22 cellular contexts compared by ENCODE assay signal in genomic region chr12:4044736-4045432, GRCh38.
DNase-seq lines count a peak whose midpoint lies in the region; ATAC-seq and TF ChIP-seq lines count a peak whose summit lies in the region.
"Had no signal": no experiment of that assay in that cellular context is flagged by ENCODE, and none has a peak within 500 bp of the region (broad histone marks: within the 10 kb centered on the region; RNA-seq: fewer than 3 reads in every experiment).

No MANE protein-coding gene starts in this region.

- H3K4me1 Mint-ChIP-seq in activated CD8-positive, alpha-beta memory T cell treated with anti-CD3 and anti-CD28 coated beads, Interleukin-2, amount 10 ng/mL, durations not matched to agents 7 days and 5 days, result peaks cover 2% of the 10 kb centered on the region
- peaks cover 65% of the 10 kb centered on the region for H3K4me1 Mint-ChIP-seq in brain
- H3K4me1 Mint-ChIP-seq: CD4-positive, CD25-positive, alpha-beta regulatory T cell had no signal

- H3K36me3 Mint-ChIP-seq in activated CD8-positive, alpha-beta memory T cell treated with anti-CD3 and anti-CD28 coated beads, Interleukin-2, amount 10 ng/mL, durations not matched to agents 7 days and 5 days, result no peaks in the 10 kb centered on the region
- no peaks in the 10 kb centered on the region for H3K36me3 Mint-ChIP-seq in brain
- H3K36me3 Mint-ChIP-seq: CD4-positive, CD25-positive, alpha-beta regulatory T cell had no signal

- no peaks in the 10 kb centered on the region for H3K9me3 Mint-ChIP-seq in activated CD8-positive, alpha-beta memory T cell treated with anti-CD3 and anti-CD28 coated beads, Interleukin-2, amount 10 ng/mL, durations not matched to agents 7 days and 5 days (ENCODE audit: low read depth)
- peaks cover 0 to 8% (median 4%) of the 10 kb centered on the region in 5 experiments for H3K9me3 Mint-ChIP-seq in brain
- H3K9me3 Mint-ChIP-seq: CD4-positive, CD25-positive, alpha-beta regulatory T cell had no signal

- CTCF ChIA-PET in activated CD8-positive, alpha-beta memory T cell treated with anti-CD3 and anti-CD28 coated beads, Interleukin-2, amount 10 ng/mL, durations not matched to agents 7 days and 5 days (lab: Charles Lee), result interaction anchor here (0.6 kb wide), 1 partner anchor 70 kb away, joined by 3 read pairs; no protein-coding TSS in a partner anchor

- no peak overlapping the region for H3K4me3 Mint-ChIP-seq in activated CD8-positive, alpha-beta memory T cell treated with anti-CD3 and anti-CD28 coated beads, Interleukin-2, amount 10 ng/mL, durations not matched to agents 7 days and 5 days
- H3K4me3 Mint-ChIP-seq in brain, result peak overlapping the region in 4 of 5 experiments; percentile 41 to 79 (median 60)
- H3K4me3 Mint-ChIP-seq: CD4-positive, CD25-positive, alpha-beta regulatory T cell had no signal

- H3K27ac Mint-ChIP-seq in activated CD8-positive, alpha-beta memory T cell treated with anti-CD3 and anti-CD28 coated beads, Interleukin-2, amount 10 ng/mL, durations not matched to agents 7 days and 5 days, result no peak overlapping the region
- peak overlapping the region in 4 of 5 experiments; percentile 88 to 97 (median 94) for H3K27ac Mint-ChIP-seq in brain
- H3K27ac Mint-ChIP-seq: CD4-positive, CD25-positive, alpha-beta regulatory T cell had no signal

- peaks cover 14% of the 10 kb centered on the region for H3K27me3 Mint-ChIP-seq in activated CD8-positive, alpha-beta memory T cell treated with anti-CD3 and anti-CD28 coated beads, Interleukin-2, amount 10 ng/mL, durations not matched to agents 7 days and 5 days
- peaks cover 8% of the 10 kb centered on the region for H3K27me3 Mint-ChIP-seq in brain

- no peak for ATAC-seq in activated CD8-positive, alpha-beta memory T cell treated with anti-CD3 and anti-CD28 coated beads, Interleukin-2, amount 10 ng/mL, durations not matched to agents 7 days and 5 days
- no peak for ATAC-seq in HG02852 (IDR thresholded peaks at IDR 0.05; ENCODE audit: unreplicated experiment)
- no peak for ATAC-seq in HG03108 (IDR thresholded peaks at IDR 0.05; ENCODE audit: unreplicated experiment)
- no peak for ATAC-seq in HG02884 (IDR thresholded peaks at IDR 0.05; ENCODE audit: unreplicated experiment)

- no peak for TF ChIP-seq CTCF in brain (conservative IDR thresholded peaks at IDR 0.05)

- DNase-seq in activated CD8-positive, alpha-beta memory T cell treated with anti-CD3 and anti-CD28 coated beads, Interleukin-2, amount 10 ng/mL, durations not matched to agents 7 days and 5 days, result peak; percentile 32
- no peak for DNase-seq in activated CD8-positive, alpha-beta memory T cell treated with anti-CD3 and anti-CD28 coated beads, Interleukin-2, amount 50 U/mL, for 4 hours
- DNase-seq in ELF-1 (ENCODE audit: low read depth, low spot score), result peak; percentile 11
- peak; percentile 36 for DNase-seq in left kidney (ENCODE audit: low read depth, low spot score)
- DNase-seq: BE2C; CD4-positive, CD25-positive, alpha-beta regulatory T cell; COR-L47; GDM1; GM23248; Kasumi-1; MM.1S; NCI-H1092; NCI-H1436 treated with DMSO at 0.1 percent for 48 hours; NCI-H2029 treated with DMSO at 0.1 percent for 48 hours; NCI-H2171; NCI-H526; NK-92 treated with Interleukin-12 subunit alpha and Interleukin-12 subunit beta, amount 100 ng/mL, for 24 hours; SHP77 had no signal
